ENCODE assay signal across 11 cellular contexts in genomic region chr6:14877758-14878157, GRCh38.
DNase-seq lines count a peak whose midpoint lies in the region; ATAC-seq, FAIRE-seq and TF ChIP-seq lines count a peak whose summit lies in the region.
"Had no signal": no experiment of that assay in that cellular context is flagged by ENCODE, and none has a peak within 500 bp of the region (broad histone marks: within the 10 kb centered on the region; RNA-seq: fewer than 3 reads in every experiment).

No MANE protein-coding gene starts in this region.

- no peaks in the 10 kb centered on the region for H3K9me3 ChIP-seq in CD4-positive, alpha-beta T cell (ENCODE audit: control insufficient read depth, low read length)
- H3K9me3 ChIP-seq in GM12878 (replicated peaks; ENCODE audit: control insufficient read depth, insufficient read depth, low read length), result no peaks in the 10 kb centered on the region; the same call in 2 of the 3 replicates
- H3K9me3 ChIP-seq in osteoblast (ENCODE audit: low read depth, low read length), result no peaks in the 10 kb centered on the region

- H3K27ac ChIP-seq in CD4-positive, alpha-beta T cell (ENCODE audit: low read depth, low read length), result no peak overlapping the region
- 0 out of 2 replicates have a peak overlapping the region, but pooled peaks have one; percentile 4 for H3K27ac ChIP-seq in HL-60 (replicated peaks)
- H3K27ac ChIP-seq in GM12878 (ENCODE audit: control insufficient read depth, insufficient read depth), result peak overlapping the region; percentile 89
- peak overlapping the region; percentile 49 for H3K27ac ChIP-seq in osteoblast (ENCODE audit: low read depth, low read length)

- peaks cover 43% of the 10 kb centered on the region for H3K4me1 Mint-ChIP-seq in CD4-positive, alpha-beta T cell (ENCODE audit: low read depth)

- no peak for TF ChIP-seq EP300 in GM12878 (IDR thresholded peaks at IDR 0.05; ENCODE audit: borderline replicate concordance in 1 of 2, control insufficient read depth in 1 of 2, low read depth in 2 of 2, low read length in 2 of 2)

- TF ChIP-seq RAD21 in GM12878 (IDR thresholded peaks at IDR 0.05; ENCODE audit: insufficient read depth, low read depth, low read length), result no peak

- H3K9ac ChIP-seq in GM12878 (ENCODE audit: control insufficient read depth, insufficient read depth, low read length), result no peak overlapping the region

- DNase-seq in CD4-positive, alpha-beta T cell, result no peak
- no peak for DNase-seq in HL-60 (ENCODE audit: low read depth in 1 of 2, low spot score in 1 of 2)
- DNase-seq in GM12878 (ENCODE audit: low read depth, low spot score), result no peak
- DNase-seq in osteoblast (ENCODE audit: insufficient read length, low spot score, missing footprints), result no peak
- no peak for DNase-seq in DMS79 (lab: John Stamatoyannopoulos, UW)
- DNase-seq: aorta, NCI-H2171, RPMI8226, small intestine had no signal

- CTCF ChIA-PET in CD4-positive, alpha-beta T cell (lab: Charles Lee), result no interaction called here
- CTCF ChIA-PET in GM12878 (lab: Yijun Ruan, JAX), result no interaction called here

- H3K36me3 Mint-ChIP-seq in CD4-positive, alpha-beta T cell (ENCODE audit: low read depth), result no peaks in the 10 kb centered on the region

- no peak for TF ChIP-seq POLR2A in GM12878 (IDR thresholded peaks at IDR 0.05; ENCODE audit: low read depth, low read length)

- RAD21 ChIA-PET in GM12878 (lab: Charles Lee; ENCODE audit: unreplicated experiment), result interaction anchor here (1.4 to 1.5 kb wide), 2 partner anchors 142 to 145 kb away, joined by 4 to 11 read pairs; no protein-coding TSS in a partner anchor

- H3K4me3 ChIP-seq in HL-60 (replicated peaks; ENCODE audit: insufficient read depth, low read length) (no peak overlapping the region), GM12878 (no peak overlapping the region), osteoblast (ENCODE audit: insufficient read depth, low read length) (no peak overlapping the region)

- TF ChIP-seq CTCF in CD4-positive, alpha-beta T cell (IDR thresholded peaks at IDR 0.05), result no peak
- no peak for TF ChIP-seq CTCF in HL-60 (IDR thresholded peaks at IDR 0.05; ENCODE audit: insufficient read depth, low read length)
- TF ChIP-seq CTCF in GM12878 (IDR thresholded peaks at IDR 0.05 in 2 of 3, conservative IDR thresholded peaks at IDR 0.05 in 1 of 3; ENCODE audit: control insufficient read depth in 2 of 3, extremely low read depth in 1 of 3, insufficient read depth in 1 of 3, low read depth in 3 of 3, low read length in 3 of 3), result no peak
- TF ChIP-seq CTCF in osteoblast (IDR thresholded peaks at IDR 0.05; ENCODE audit: extremely low read depth, low read depth, low read length), result no peak

- FAIRE-seq in GM12878 (lab: Jason Lieb, UNC), result no peak
- FAIRE-seq: small intestine had no signal

- WGBS in GM12878 (ENCODE audit: insufficient coverage, insufficient replicate concordance, low lambda C conversion rate, missing lambda C conversion rate), result 96% methylated on average over 3 of the region's 3 CpGs

- intact Hi-C loops in CD4-positive, alpha-beta T cell (cut with DNase I, micrococcal nuclease), result no loop called here
- intact Hi-C loops in GM12878 (cut with micrococcal nuclease; ENCODE audit: unreplicated experiment), result loop anchor here (1.0 to 5.0 kb wide), 7 partner anchors 34 to 770 kb away; no protein-coding TSS in a partner anchor

- no peak overlapping the region for H3K4me3 Mint-ChIP-seq in CD4-positive, alpha-beta T cell

- H3K4me1 ChIP-seq in GM12878 (ENCODE audit: control insufficient read depth, insufficient read depth, low read length) (peaks cover 48% of the 10 kb centered on the region), osteoblast (ENCODE audit: insufficient read depth, low read length) (peaks cover 27% of the 10 kb centered on the region)

- H3K9me3 Mint-ChIP-seq in CD4-positive, alpha-beta T cell, result no peaks in the 10 kb centered on the region

- no peaks in the 10 kb centered on the region for H3K27me3 ChIP-seq in CD4-positive, alpha-beta T cell (ENCODE audit: control insufficient read depth, insufficient read depth, low read length)
- H3K27me3 ChIP-seq in HL-60 (ENCODE audit: insufficient read depth, poor library complexity, severe bottlenecking) (no peaks in the 10 kb centered on the region), GM12878 (replicated peaks in 1 of 2; ENCODE audit: control insufficient read depth in 2 of 2, insufficient read depth in 2 of 2, low read length in 1 of 2) (no peaks in the 10 kb centered on the region), osteoblast (ENCODE audit: insufficient read depth, low read length) (no peaks in the 10 kb centered on the region)

- in situ Hi-C loops in GM12878 (cut with MboI), result loop anchor here (5.0 kb wide), 1 partner anchor 145 kb away; no protein-coding TSS in a partner anchor

- ATAC-seq in CD4-positive, alpha-beta T cell (ENCODE audit: poor library complexity), result no peak
- no peak for ATAC-seq in GM12878
- no peak for ATAC-seq in HG02623 (IDR thresholded peaks at IDR 0.05; ENCODE audit: unreplicated experiment)
- ATAC-seq in HG03097 (IDR thresholded peaks at IDR 0.05; ENCODE audit: low FRiP score, unreplicated experiment), result no peak

- SMC1A ChIA-PET in GM12878 (lab: Charles Lee; ENCODE audit: uncharacterized antibody, unreplicated experiment), result interaction anchor here (1.0 to 1.8 kb wide), 5 partner anchors 12 to 145 kb away, joined by 3 to 5 read pairs (median 4); no protein-coding TSS in a partner anchor

- POLR2A ChIA-PET in CD4-positive, alpha-beta T cell (lab: Charles Lee), result no interaction called here
- POLR2A ChIA-PET in GM12878 (lab: Charles Lee), result interaction anchor here (0.7 to 1.4 kb wide), 2 partner anchors 44 to 149 kb away, joined by 4 read pairs; no protein-coding TSS in a partner anchor

- BruUV-seq in GM12878 (replicated peaks; lab: Mats Ljungman, UMichigan), result TSS peak; percentile 93

- no peak overlapping the region for H2AFZ ChIP-seq in GM12878 (ENCODE audit: control insufficient read depth, low read depth, low read length)
- no peak overlapping the region for H2AFZ ChIP-seq in osteoblast (ENCODE audit: low read length)

- no peaks in the 10 kb centered on the region for H3K27me3 Mint-ChIP-seq in CD4-positive, alpha-beta T cell

- H3K36me3 ChIP-seq in GM12878 (ENCODE audit: control insufficient read depth in 2 of 2, insufficient read depth in 2 of 2, low read length in 1 of 2) (no peaks in the 10 kb centered on the region), osteoblast (ENCODE audit: insufficient read depth, low read length) (no peaks in the 10 kb centered on the region)

- H3K79me2 ChIP-seq in GM12878 (ENCODE audit: control insufficient read depth, insufficient read depth, low read length), result no peaks in the 10 kb centered on the region
- no peaks in the 10 kb centered on the region for H3K79me2 ChIP-seq in osteoblast (ENCODE audit: insufficient read depth, low read length)

- H3K27ac Mint-ChIP-seq in CD4-positive, alpha-beta T cell, result peak overlapping the region; percentile 72

- H3K4me2 ChIP-seq in GM12878 (ENCODE audit: control insufficient read depth, insufficient read depth) (peak overlapping the region; percentile 20; the same call in 1 of the 2 replicates), osteoblast (ENCODE audit: insufficient read depth, low read length) (peak overlapping the region; percentile 59)

- H4K20me1 ChIP-seq in GM12878 (ENCODE audit: control insufficient read depth, insufficient read depth) (no peaks in the 10 kb centered on the region), osteoblast (ENCODE audit: insufficient read depth, low read length) (no peaks in the 10 kb centered on the region)

TF ChIP-seq in GM12878, 131 proteins besides CTCF, POLR2A, EP300 and RAD21 (continues in another document):
- TF ChIP-seq SMAD5 (IDR thresholded peaks at IDR 0.05; ENCODE audit: low read depth) (no peak), BCLAF1 (IDR thresholded peaks at IDR 0.05) (no peak)
